ENCODE assay signal across 1 cellular context in genomic region chr21:44926364-44927101, GRCh38.
TF ChIP-seq lines count a peak whose summit lies in the region.

No MANE protein-coding gene starts in this region.

TF ChIP-seq in K562, 482 proteins besides CTCF, POLR2A, EP300 and RAD21:
- TF ChIP-seq FOS (IDR thresholded peaks at IDR 0.05; ENCODE audit: extremely low read depth, insufficient read length) (no peak), SIN3A (IDR thresholded peaks at IDR 0.05; ENCODE audit: borderline replicate concordance in 2 of 2, control insufficient read depth in 1 of 2, low read depth in 2 of 2, low read length in 2 of 2) (no peak)
